1 cellular context compared by ENCODE assay signal in the genomic region with DNA sequence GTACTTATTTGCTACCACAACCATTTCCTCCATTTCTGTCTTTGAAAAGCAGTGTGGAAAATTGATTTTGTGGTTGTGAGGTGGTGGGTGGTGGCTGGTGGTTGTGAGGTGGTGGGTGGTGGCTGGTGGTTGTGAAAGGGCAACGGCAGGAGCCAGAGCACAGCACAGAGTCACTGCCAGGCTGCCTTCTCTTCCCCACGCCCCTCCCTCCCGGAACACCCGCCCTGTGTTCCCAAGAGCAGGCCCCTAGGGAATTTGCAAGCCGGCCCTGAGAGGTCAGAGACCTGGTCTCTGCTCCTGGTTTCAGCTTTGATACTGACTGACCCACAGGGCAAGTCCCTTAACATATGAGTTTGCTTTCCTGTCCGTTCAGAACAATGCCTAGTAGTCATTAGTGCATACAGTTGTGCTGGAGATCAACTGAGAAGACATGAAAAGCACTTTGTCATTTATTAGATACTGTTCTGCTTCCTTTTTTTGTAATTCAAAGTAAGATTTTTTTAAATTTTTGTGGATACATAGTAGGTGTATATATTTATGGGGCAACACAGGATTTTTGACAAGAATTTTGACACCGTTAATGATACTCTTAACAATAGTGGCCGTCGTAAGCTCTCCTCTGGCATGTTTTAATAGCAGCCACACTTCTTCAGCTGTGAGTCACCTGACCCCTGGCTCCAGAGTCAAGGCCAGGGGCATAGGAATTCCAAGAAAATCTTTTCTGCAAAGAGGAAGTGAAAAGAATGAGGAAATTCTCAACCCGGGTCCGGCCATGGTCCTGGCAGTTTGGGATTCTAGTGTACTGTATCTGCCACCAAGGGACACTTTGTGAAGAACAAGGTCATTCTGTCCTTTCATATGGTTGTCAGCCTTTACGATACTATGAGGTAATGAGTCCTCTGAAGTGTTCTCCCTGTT.
TF ChIP-seq lines count a peak whose summit lies in the region.

No MANE protein-coding gene starts in this region.

TF ChIP-seq in endothelial cell of umbilical vein, 7 proteins besides CTCF, POLR2A, EP300 and RAD21 (continued from another document):
- TF ChIP-seq, protein P1, sequence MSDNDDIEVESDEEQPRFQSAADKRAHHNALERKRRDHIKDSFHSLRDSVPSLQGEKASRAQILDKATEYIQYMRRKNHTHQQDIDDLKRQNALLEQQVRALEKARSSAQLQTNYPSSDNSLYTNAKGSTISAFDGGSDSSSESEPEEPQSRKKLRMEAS (IDR thresholded peaks at IDR 0.05; ENCODE audit: insufficient read depth, insufficient read length) = no peak
- peak; percentile 42 for TF ChIP-seq JUN (IDR thresholded peaks at IDR 0.05; ENCODE audit: borderline replicate concordance, insufficient read depth, insufficient read length, low read depth)
